ENCODE assay signal across 14 cellular contexts in the genomic region with DNA sequence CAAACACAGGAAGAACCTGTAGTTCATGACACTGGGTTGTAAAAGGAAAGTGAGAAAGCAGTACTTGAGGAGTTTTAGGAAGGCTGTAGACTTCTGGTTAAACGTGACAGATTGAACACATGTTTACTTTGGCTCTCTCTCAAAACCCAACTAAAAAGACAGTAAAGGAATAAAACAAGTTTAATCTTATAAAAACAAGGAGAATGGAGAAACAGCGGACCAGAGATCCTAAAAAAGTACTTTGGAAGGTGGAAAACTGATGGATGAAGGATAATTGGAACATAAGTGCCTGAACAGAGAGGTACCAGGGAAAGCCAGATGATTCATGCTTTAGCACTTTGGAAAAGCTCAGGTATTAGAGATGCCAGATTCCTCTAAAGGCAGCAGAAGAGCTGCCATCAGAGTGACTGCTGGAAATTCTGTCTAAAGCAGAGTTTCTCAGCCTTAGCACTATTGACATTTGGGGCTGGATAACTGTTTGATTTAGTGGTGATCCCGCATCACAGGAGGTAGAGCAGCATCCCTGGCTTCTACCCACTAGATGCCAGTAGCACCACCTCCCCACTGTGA.
"Had no signal": no experiment of that assay in that cellular context is flagged by ENCODE, and none has a peak within 500 bp of the region (broad histone marks: within the 10 kb centered on the region; RNA-seq: fewer than 3 reads in every experiment).

No MANE protein-coding gene starts in this region.

- H3K27ac ChIP-seq: cardiac muscle cell, hepatocyte, lower lobe of right lung, neural progenitor cell, right lobe of liver, suprapubic skin had no signal

- H3K4me3 ChIP-seq: cardiac muscle cell, hepatocyte, lower lobe of right lung, neural progenitor cell, right lobe of liver, suprapubic skin had no signal

- H2AFZ ChIP-seq: hepatocyte, neural progenitor cell had no signal

- H3K9me3 ChIP-seq: lower lobe of right lung, right lobe of liver, suprapubic skin had no signal

- ATAC-seq: lower lobe of right lung; stimulated activated naive CD8-positive, alpha-beta T cell treated with anti-CD3 and anti-CD28 coated beads, Interleukin-15, Interleukin-2, amounts not matched to agents 100 U/mL and 50 U/mL, for 24 hours; T-cell had no signal

- DNase-seq: activated CD4-positive, alpha-beta T cell treated with anti-CD3 and anti-CD28 coated beads for 1 hour; activated CD4-positive, alpha-beta T cell treated with anti-CD3 and anti-CD28 coated beads, Interleukin-2, amount 50 U/mL, for 48 hours; activated naive CD4-positive, alpha-beta T cell treated with anti-CD3 and anti-CD28 coated beads, Interleukin-2, amount 10 ng/mL, durations not matched to agents 7 days and 5 days; lower lobe of right lung; midbrain; right lobe of liver; stimulated activated naive CD8-positive, alpha-beta T cell treated with anti-CD3 and anti-CD28 coated beads, Interleukin-15, Interleukin-2, amounts not matched to agents 100 U/mL and 50 U/mL, for 24 hours; T-cell; T-helper 9 cell had no signal

- H3K36me3 ChIP-seq: cardiac muscle cell, lower lobe of right lung, neural progenitor cell, right lobe of liver, suprapubic skin had no signal

- FAIRE-seq: astrocyte had no signal

- H3K9ac ChIP-seq: neural progenitor cell had no signal

- H3K4me1 ChIP-seq: lower lobe of right lung, neural progenitor cell, suprapubic skin had no signal

- H3K27me3 ChIP-seq: cardiac muscle cell, hepatocyte, neural progenitor cell, right lobe of liver had no signal

- H3K4me2 ChIP-seq: hepatocyte, neural progenitor cell had no signal

- H3K79me2 ChIP-seq: hepatocyte had no signal
